8 cellular contexts compared by ENCODE assay signal in the genomic region with DNA sequence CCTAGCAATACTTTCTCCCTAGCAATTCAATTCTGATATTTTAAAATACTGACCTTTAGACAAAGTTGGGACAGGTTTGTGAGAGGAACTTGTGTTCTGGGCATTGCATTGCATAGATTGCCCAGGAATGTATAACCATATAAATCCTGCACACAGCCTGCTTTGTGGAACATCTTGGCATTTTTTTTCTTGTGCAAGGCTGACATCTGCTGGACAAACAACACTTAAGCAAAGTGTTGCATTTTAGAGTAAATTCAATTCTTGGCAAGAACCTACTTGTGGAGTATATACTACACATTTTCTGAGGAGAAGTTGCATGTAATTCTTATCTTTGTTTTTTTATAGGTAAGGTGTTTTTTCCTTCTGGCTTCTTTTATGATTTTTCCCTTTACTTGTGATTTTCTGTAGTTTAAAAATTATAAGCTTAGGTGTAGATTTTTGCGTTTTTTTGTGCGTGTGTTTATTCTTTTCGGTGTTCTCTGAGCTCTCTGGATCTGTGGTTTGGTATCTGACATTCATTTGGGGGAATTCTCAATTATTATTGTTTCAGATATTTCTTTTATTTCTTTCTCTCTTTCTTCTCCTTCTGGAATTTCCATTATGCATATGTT. TPM values are rescaled to one million over a fixed set of nuclear protein-coding genes. Genes with fewer than 3 reads are reported as not detected.
DNase-seq lines count a peak whose midpoint lies in the region; ATAC-seq and TF ChIP-seq lines count a peak whose summit lies in the region.

No MANE protein-coding gene starts in this region.

- DNase-seq in activated T-cell treated with anti-CD3 and anti-CD28 coated beads for 1 hour (ENCODE audit: low read depth) (peak; percentile 30), HUDEP-2 (lab: John Stamatoyannopoulos, UW; ENCODE audit: unreplicated experiment in 76 of 76) (peak in 44 of 76 experiments; percentile 2 to 74 (median 36)), glomerular endothelial cell (ENCODE audit: extremely low read depth, low read depth, low spot score) (peak; percentile 62), pons (ENCODE audit: low spot score) (peak; percentile 88)
- DNase-seq in activated T-cell treated with anti-CD3 and anti-CD28 coated beads, Interleukin-2, amount 50 U/mL, for 1 hour = no peak
- DNase-seq in activated naive CD4-positive, alpha-beta T cell treated with anti-CD3 and anti-CD28 coated beads, Interleukin-2, amount 50 U/mL, for 16 hours = peak; percentile 29

- no peaks in the 10 kb centered on the region for H4K20me1 ChIP-seq in OCI-LY3 (ENCODE audit: insufficient read depth, low read length)

- H3K27ac ChIP-seq in OCI-LY3 (ENCODE audit: low read length) = no peak overlapping the region

- peaks cover 7% of the 10 kb centered on the region for H3K36me3 ChIP-seq in OCI-LY3 (replicated peaks; ENCODE audit: low read depth, low read length)

- H3K4me2 ChIP-seq in OCI-LY3 (ENCODE audit: low read length) = no peak overlapping the region

- no peaks in the 10 kb centered on the region for H3K79me2 ChIP-seq in OCI-LY3 (ENCODE audit: low read length)

- no peak overlapping the region for H3K4me3 ChIP-seq in OCI-LY3 (ENCODE audit: low read length)

- H3K9me3 ChIP-seq in OCI-LY3 (ENCODE audit: insufficient read depth, low read length) = no peaks in the 10 kb centered on the region

- no peaks in the 10 kb centered on the region for H3K27me3 ChIP-seq in OCI-LY3 (ENCODE audit: low read depth, low read length)

- peaks cover 18% of the 10 kb centered on the region for H3K4me1 ChIP-seq in OCI-LY3 (ENCODE audit: low read length)

- ATAC-seq in HG03521 (IDR thresholded peaks at IDR 0.05; ENCODE audit: unreplicated experiment) = no peak

- peak; percentile 83 for TF ChIP-seq CTCF in OCI-LY3 (IDR thresholded peaks at IDR 0.05; ENCODE audit: low read depth, low read length)

- H3K9ac ChIP-seq in OCI-LY3 (ENCODE audit: low read length) = no peak overlapping the region

- no peak overlapping the region for H2AFZ ChIP-seq in OCI-LY3 (ENCODE audit: low read depth, low read length)

RNA-seq across cellular contexts. Expression of gene TESPA1, which starts 26.4 kb away (rescaled TPM):
- not detected in 2 replicates for total RNA-seq in glomerular endothelial cell
